In the genomic region with DNA sequence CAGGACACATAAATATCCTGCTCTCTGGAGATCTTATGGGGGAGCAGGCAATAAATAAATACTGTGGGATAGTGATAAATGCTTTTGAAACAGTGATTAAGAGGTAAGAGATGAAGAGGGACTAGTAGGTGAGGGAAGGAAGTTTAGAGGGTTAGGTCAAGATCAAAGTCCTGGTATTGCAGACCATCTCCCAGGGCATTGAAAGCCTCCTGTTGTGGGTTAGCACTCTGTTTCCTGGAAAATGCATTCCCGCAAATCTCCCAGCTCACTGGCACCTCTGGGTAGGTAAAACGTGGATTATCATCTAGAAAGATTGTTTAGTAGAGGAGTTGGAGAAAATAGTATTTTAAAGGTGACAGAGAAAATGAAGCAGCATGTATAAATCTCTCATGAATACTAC, we compare ENCODE assay signal across 11 cellular contexts. TPM values are rescaled to one million over a fixed set of nuclear protein-coding genes. Genes with fewer than 3 reads are reported as not detected.
A peak's percentile ranks its signal among the peaks of the same experiment; 100 is the strongest.
DNase-seq lines count a peak whose midpoint lies in the region; ATAC-seq, FAIRE-seq and TF ChIP-seq lines count a peak whose summit lies in the region.
"Had no signal": no experiment of that assay in that cellular context is flagged by ENCODE, and none has a peak within 500 bp of the region (broad histone marks: within the 10 kb centered on the region; RNA-seq: fewer than 3 reads in every experiment).

No MANE protein-coding gene starts in this region.

- no peak for TF ChIP-seq EP300 in upper lobe of left lung (IDR thresholded peaks at IDR 0.05)

- ATAC-seq in right cardiac atrium (no peak), heart right ventricle (no peak), upper lobe of left lung (ENCODE audit: low FRiP score in 2 of 2) (no peak)

- peak overlapping the region; percentile 96 for H3K4me3 ChIP-seq in right cardiac atrium (ENCODE audit: low read length)
- H3K4me3 ChIP-seq in heart right ventricle = peak overlapping the region in 5 of 10 donors; percentile 64 to 79 (median 72)
- H3K4me3 ChIP-seq in kidney (ENCODE audit: low read length in 2 of 2) = peak overlapping the region in 1 of 2 donors; percentile 94
- H3K4me3 ChIP-seq in upper lobe of left lung = peak overlapping the region in 3 of 4 donors; percentile 75 to 89 (median 86)

- H3K9ac ChIP-seq in kidney (ENCODE audit: low read length in 2 of 2) = peak overlapping the region; percentile 9 to 89

- H3K36me3 ChIP-seq in heart right ventricle (no peaks in the 10 kb centered on the region), kidney (ENCODE audit: control insufficient read depth in 1 of 2, insufficient read depth in 2 of 2, low read length in 2 of 2) (no peaks in the 10 kb centered on the region), upper lobe of left lung (no peaks in the 10 kb centered on the region)

- peaks cover 25% of the 10 kb centered on the region for H3K4me1 Mint-ChIP-seq in activated T-helper 2 cell treated with anti-CD3 and anti-CD28 coated beads, Interferon-gamma antibody, Interleukin-2, Interleukin-4, amounts not matched to agents 10 μg/mL and 5 μg/mL and 100 μg/mL, durations not matched to agents 14 hours and 24 hours and 36 hours (ENCODE audit: low read depth)

- DNase-seq in right cardiac atrium (no peak), heart right ventricle (no peak), kidney (no peak), upper lobe of left lung (no peak), 8988T (no peak), NCI-H2227 treated with DMSO at 0.1 percent for 48 hours (lab: John Stamatoyannopoulos, UW) (no peak)
- DNase-seq in activated T-helper 2 cell treated with anti-CD3 and anti-CD28 coated beads, Interferon-gamma antibody, Interleukin-2, Interleukin-4, amounts not matched to agents 10 μg/mL and 5 μg/mL and 100 μg/mL, durations not matched to agents 14 hours and 24 hours and 36 hours (ENCODE audit: low spot score) = no peak
- no peak for DNase-seq in stimulated activated CD4-positive, alpha-beta T cell treated with anti-CD3 and anti-CD28 coated beads, Interleukin-4, amount 100 ng/mL, for 4 hours
- DNase-seq: activated gamma-delta T cell treated with Interleukin-2 at 50 U/mL for 16 hours, NCI-H187 treated with DMSO at 0.1 percent for 48 hours, SIG-M5 had no signal

- H3K4me3 Mint-ChIP-seq in activated T-helper 2 cell treated with anti-CD3 and anti-CD28 coated beads, Interferon-gamma antibody, Interleukin-2, Interleukin-4, amounts not matched to agents 10 μg/mL and 5 μg/mL and 100 μg/mL, durations not matched to agents 14 hours and 24 hours and 36 hours (ENCODE audit: low read depth) = peak overlapping the region; percentile 88

- 46% methylated on average over 2 of the region's 2 CpGs for WGBS in right cardiac atrium
- WGBS in heart right ventricle, 2 donors = 66% methylated on average over 2 of the region's 2 CpGs
- WGBS in upper lobe of left lung, 2 donors = 51 to 56% methylated on average over 2 of the region's 2 CpGs

- peaks cover 25% of the 10 kb centered on the region for H3K36me3 Mint-ChIP-seq in activated T-helper 2 cell treated with anti-CD3 and anti-CD28 coated beads, Interferon-gamma antibody, Interleukin-2, Interleukin-4, amounts not matched to agents 10 μg/mL and 5 μg/mL and 100 μg/mL, durations not matched to agents 14 hours and 24 hours and 36 hours (ENCODE audit: low read depth)

- H3K9me3 ChIP-seq in right cardiac atrium (ENCODE audit: control insufficient read depth, low read length) (no peaks in the 10 kb centered on the region), heart right ventricle (no peaks in the 10 kb centered on the region), kidney (ENCODE audit: control insufficient read depth in 1 of 2, low read length in 2 of 2) (no peaks in the 10 kb centered on the region), upper lobe of left lung (no peaks in the 10 kb centered on the region)

- intact Hi-C loops in right cardiac atrium (cut with DNase I) = loop anchor here in 2 of 4 donors (10.0 kb wide), 2 partner anchors 73 to 183 kb away; partner anchors contain the start of genes ANKRD37 (in 2 of the 2) and LRP2BP (in 2 of the 2)
- intact Hi-C loops in heart right ventricle (cut with DNase I) = loop anchor here in 7 of 10 donors (5.0 to 10.0 kb wide), 4 partner anchors 46 to 186 kb away; partner anchors contain the start of genes ANKRD37 (in 4 of the 7) and LRP2BP (in 4 of the 7)
- intact Hi-C loops in activated T-helper 2 cell treated with anti-CD3 and anti-CD28 coated beads, Interferon-gamma antibody, Interleukin-2, Interleukin-4, amounts not matched to agents 10 μg/mL and 5 μg/mL and 100 μg/mL, durations not matched to agents 14 hours and 24 hours and 36 hours (cut with micrococcal nuclease) = loop anchor here (5.0 kb wide), 1 partner anchor 41 kb away; no protein-coding TSS in a partner anchor
- intact Hi-C loops in kidney (cut with DNase I) = no loop called here

- TF ChIP-seq POLR2A in upper lobe of left lung (IDR thresholded peaks at IDR 0.05) = no peak

- H3K27me3 Mint-ChIP-seq in activated T-helper 2 cell treated with anti-CD3 and anti-CD28 coated beads, Interferon-gamma antibody, Interleukin-2, Interleukin-4, amounts not matched to agents 10 μg/mL and 5 μg/mL and 100 μg/mL, durations not matched to agents 14 hours and 24 hours and 36 hours (ENCODE audit: low read depth) = peaks cover 15% of the 10 kb centered on the region

- TF ChIP-seq CTCF in heart right ventricle (IDR thresholded peaks at IDR 0.05) (no peak), kidney (IDR thresholded peaks at IDR 0.05; ENCODE audit: borderline replicate concordance, extremely low read depth, insufficient read depth) (no peak), upper lobe of left lung (IDR thresholded peaks at IDR 0.05) (no peak)

- no peak overlapping the region for H3K27ac Mint-ChIP-seq in activated T-helper 2 cell treated with anti-CD3 and anti-CD28 coated beads, Interferon-gamma antibody, Interleukin-2, Interleukin-4, amounts not matched to agents 10 μg/mL and 5 μg/mL and 100 μg/mL, durations not matched to agents 14 hours and 24 hours and 36 hours

- H3K4me1 ChIP-seq in right cardiac atrium (ENCODE audit: control insufficient read depth, insufficient read depth, low read length) (no peaks in the 10 kb centered on the region), heart right ventricle (peaks cover 0 to 37% (median 21%) of the 10 kb centered on the region in 9 donors), kidney (ENCODE audit: control insufficient read depth in 1 of 2, insufficient read depth in 1 of 2, low read depth in 1 of 2, low read length in 2 of 2) (peaks cover 0 to 7% of the 10 kb centered on the region in 2 donors), upper lobe of left lung (peaks cover 7 to 14% (median 10%) of the 10 kb centered on the region in 4 donors)

- H3K9me3 Mint-ChIP-seq in activated T-helper 2 cell treated with anti-CD3 and anti-CD28 coated beads, Interferon-gamma antibody, Interleukin-2, Interleukin-4, amounts not matched to agents 10 μg/mL and 5 μg/mL and 100 μg/mL, durations not matched to agents 14 hours and 24 hours and 36 hours = no peaks in the 10 kb centered on the region

- FAIRE-seq in kidney (lab: Jason Lieb, UNC) = no peak

- H3K27me3 ChIP-seq in right cardiac atrium (ENCODE audit: control insufficient read depth, insufficient read depth) = no peaks in the 10 kb centered on the region
- H3K27me3 ChIP-seq in heart right ventricle = peaks cover 0 to 43% (median 0%) of the 10 kb centered on the region in 7 donors
- peaks cover 0 to 3% (median 0%) of the 10 kb centered on the region in 4 donors for H3K27me3 ChIP-seq in upper lobe of left lung

- H3K27ac ChIP-seq in right cardiac atrium (ENCODE audit: low read length) (no peak overlapping the region), heart right ventricle (no peak overlapping the region), kidney (ENCODE audit: low read depth in 2 of 2, low read length in 2 of 2) (no peak overlapping the region), upper lobe of left lung (peak overlapping the region in 1 of 4 donors; percentile 87)

RNA-seq across cellular contexts. Expression of gene SNX25, which starts 2.2 kb away (rescaled TPM):
- total RNA-seq in right cardiac atrium = 10 to 100 TPM; 16.9 to 19.9 (median 19.6) TPM
- 10.5 TPM for polyA plus RNA-seq in right cardiac atrium
- total RNA-seq in heart right ventricle = 10 to 100 TPM in 3 of 10 donors, 1 to 10 TPM in 7; 7.4 to 12.6 (median 9.8) TPM
- 1 to 10 TPM; 4.4 to 6.3 TPM for polyA plus RNA-seq in heart right ventricle
- 24.1 and 25.0 TPM in 2 replicates for total RNA-seq in activated T-helper 2 cell treated with anti-CD3 and anti-CD28 coated beads, Interferon-gamma antibody, Interleukin-2, Interleukin-4, amounts not matched to agents 10 μg/mL and 5 μg/mL and 100 μg/mL, durations not matched to agents 14 hours and 24 hours and 36 hours
- 19.4 TPM for total RNA-seq in kidney
- 8.9 TPM for polyA plus RNA-seq in kidney (ENCODE audit: insufficient read depth, low read depth, low replicate concordance)
- 100 to 1,000 TPM in 4 of 6 donors, 10 to 100 TPM in 2; 62.9 to 178 (median 123) TPM for total RNA-seq in upper lobe of left lung

RNA-seq across cellular contexts. Expression of gene CFAP97, which starts 7.8 kb away (rescaled TPM):
- total RNA-seq in right cardiac atrium = 10 to 100 TPM; 16.4 to 26.9 (median 18.4) TPM
- 4.1 TPM for polyA plus RNA-seq in right cardiac atrium
- 10 to 100 TPM; 10.6 to 20.9 (median 13.0) TPM for total RNA-seq in heart right ventricle
- 1 to 10 TPM; 3.3 to 4.0 TPM for polyA plus RNA-seq in heart right ventricle
- 44.1 and 46.9 TPM in 2 replicates for total RNA-seq in activated T-helper 2 cell treated with anti-CD3 and anti-CD28 coated beads, Interferon-gamma antibody, Interleukin-2, Interleukin-4, amounts not matched to agents 10 μg/mL and 5 μg/mL and 100 μg/mL, durations not matched to agents 14 hours and 24 hours and 36 hours
- 39.4 TPM for total RNA-seq in kidney
- 8.0 TPM for polyA plus RNA-seq in kidney (ENCODE audit: insufficient read depth, low read depth, low replicate concordance)
- total RNA-seq in upper lobe of left lung = 10 to 100 TPM; 12.3 to 42.9 (median 24.0) TPM
